1 cellular context compared by ENCODE assay signal in the genomic region with DNA sequence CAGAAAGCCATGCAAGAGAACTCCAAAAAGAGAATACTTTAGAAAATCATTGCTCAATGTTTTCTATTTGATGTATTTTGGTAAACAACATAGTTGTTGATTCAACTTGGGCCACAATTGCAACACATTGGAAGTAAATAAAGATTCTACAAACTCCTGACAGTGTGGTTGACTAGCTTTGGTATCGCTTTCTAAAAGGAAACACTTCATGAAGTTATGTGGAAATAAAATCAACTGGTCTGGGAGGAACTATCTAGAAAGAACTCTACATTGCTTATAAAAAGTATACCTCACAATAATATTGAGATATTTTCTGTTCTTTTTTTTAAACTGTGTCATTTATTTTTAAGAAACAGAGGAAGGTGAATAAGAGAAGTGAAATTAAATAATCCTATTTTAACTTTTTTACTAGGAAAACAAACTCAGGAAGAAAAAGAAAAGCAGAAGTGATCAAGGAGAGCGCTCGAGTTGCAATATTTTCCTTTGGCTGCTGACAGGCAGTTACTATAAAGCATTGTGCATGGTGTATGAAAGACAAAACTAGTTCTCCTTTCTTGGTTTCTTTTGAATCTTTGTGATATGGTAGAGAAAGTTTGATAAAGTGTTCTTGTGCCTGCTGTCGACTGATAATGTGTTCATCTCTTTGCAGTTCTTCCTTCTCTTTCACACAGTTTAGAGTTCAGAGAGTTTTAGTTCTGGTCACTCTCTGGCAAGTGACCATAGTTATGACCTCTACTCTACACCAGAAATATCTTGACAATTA.
TF ChIP-seq lines count a peak whose summit lies in the region.

No MANE protein-coding gene starts in this region.

TF ChIP-seq in K562, 482 proteins besides CTCF, POLR2A, EP300 and RAD21 (continued from another document):
- TF ChIP-seq, protein P1, sequence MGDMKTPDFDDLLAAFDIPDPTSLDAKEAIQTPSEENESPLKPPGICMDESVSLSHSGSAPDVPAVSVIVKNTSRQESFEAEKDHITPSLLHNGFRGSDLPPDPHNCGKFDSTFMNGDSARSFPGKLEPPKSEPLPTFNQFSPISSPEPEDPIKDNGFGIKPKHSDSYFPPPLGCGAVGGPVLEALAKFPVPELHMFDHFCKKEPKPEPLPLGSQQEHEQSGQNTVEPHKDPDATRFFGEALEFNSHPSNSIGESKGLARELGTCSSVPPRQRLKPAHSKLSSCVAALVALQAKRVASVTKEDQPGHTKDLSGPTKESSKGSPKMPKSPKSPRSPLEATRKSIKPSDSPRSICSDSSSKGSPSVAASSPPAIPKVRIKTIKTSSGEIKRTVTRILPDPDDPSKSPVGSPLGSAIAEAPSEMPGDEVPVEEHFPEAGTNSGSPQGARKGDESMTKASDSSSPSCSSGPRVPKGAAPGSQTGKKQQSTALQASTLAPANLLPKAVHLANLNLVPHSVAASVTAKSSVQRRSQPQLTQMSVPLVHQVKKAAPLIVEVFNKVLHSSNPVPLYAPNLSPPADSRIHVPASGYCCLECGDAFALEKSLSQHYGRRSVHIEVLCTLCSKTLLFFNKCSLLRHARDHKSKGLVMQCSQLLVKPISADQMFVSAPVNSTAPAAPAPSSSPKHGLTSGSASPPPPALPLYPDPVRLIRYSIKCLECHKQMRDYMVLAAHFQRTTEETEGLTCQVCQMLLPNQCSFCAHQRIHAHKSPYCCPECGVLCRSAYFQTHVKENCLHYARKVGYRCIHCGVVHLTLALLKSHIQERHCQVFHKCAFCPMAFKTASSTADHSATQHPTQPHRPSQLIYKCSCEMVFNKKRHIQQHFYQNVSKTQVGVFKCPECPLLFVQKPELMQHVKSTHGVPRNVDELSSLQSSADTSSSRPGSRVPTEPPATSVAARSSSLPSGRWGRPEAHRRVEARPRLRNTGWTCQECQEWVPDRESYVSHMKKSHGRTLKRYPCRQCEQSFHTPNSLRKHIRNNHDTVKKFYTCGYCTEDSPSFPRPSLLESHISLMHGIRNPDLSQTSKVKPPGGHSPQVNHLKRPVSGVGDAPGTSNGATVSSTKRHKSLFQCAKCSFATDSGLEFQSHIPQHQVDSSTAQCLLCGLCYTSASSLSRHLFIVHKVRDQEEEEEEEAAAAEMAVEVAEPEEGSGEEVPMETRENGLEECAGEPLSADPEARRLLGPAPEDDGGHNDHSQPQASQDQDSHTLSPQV (IDR thresholded peaks at IDR 0.05): peak; percentile 46; the same call in 1 of the 2 replicates
- TF ChIP-seq KLF16 (IDR thresholded peaks at IDR 0.05) (peak; percentile 72; the same call in 1 of the 2 replicates), TAL1 (IDR thresholded peaks at IDR 0.05) (peak; percentile 83), ELF4 (CRISPR knock-in tag; IDR thresholded peaks at IDR 0.05) (peak; percentile 67; the same call in 1 of the 2 replicates), HDAC3 (IDR thresholded peaks at IDR 0.05; ENCODE audit: borderline replicate concordance, partially characterized antibody) (peak; percentile 51), XRCC5 (IDR thresholded peaks at IDR 0.05; ENCODE audit: low read depth, low read length) (no peak), NCOR1 (IDR thresholded peaks at IDR 0.05) (peak; percentile 75)
- TF ChIP-seq, protein P2, sequence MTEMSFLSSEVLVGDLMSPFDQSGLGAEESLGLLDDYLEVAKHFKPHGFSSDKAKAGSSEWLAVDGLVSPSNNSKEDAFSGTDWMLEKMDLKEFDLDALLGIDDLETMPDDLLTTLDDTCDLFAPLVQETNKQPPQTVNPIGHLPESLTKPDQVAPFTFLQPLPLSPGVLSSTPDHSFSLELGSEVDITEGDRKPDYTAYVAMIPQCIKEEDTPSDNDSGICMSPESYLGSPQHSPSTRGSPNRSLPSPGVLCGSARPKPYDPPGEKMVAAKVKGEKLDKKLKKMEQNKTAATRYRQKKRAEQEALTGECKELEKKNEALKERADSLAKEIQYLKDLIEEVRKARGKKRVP (CRISPR knock-in tag; IDR thresholded peaks at IDR 0.05): 0 out of 2 replicates have a peak, but pooled peaks have one; percentile 37
TF ChIP-seq in K562: peak in this region for 87.
